ENCODE assay signal across 8 cellular contexts in the genomic region with DNA sequence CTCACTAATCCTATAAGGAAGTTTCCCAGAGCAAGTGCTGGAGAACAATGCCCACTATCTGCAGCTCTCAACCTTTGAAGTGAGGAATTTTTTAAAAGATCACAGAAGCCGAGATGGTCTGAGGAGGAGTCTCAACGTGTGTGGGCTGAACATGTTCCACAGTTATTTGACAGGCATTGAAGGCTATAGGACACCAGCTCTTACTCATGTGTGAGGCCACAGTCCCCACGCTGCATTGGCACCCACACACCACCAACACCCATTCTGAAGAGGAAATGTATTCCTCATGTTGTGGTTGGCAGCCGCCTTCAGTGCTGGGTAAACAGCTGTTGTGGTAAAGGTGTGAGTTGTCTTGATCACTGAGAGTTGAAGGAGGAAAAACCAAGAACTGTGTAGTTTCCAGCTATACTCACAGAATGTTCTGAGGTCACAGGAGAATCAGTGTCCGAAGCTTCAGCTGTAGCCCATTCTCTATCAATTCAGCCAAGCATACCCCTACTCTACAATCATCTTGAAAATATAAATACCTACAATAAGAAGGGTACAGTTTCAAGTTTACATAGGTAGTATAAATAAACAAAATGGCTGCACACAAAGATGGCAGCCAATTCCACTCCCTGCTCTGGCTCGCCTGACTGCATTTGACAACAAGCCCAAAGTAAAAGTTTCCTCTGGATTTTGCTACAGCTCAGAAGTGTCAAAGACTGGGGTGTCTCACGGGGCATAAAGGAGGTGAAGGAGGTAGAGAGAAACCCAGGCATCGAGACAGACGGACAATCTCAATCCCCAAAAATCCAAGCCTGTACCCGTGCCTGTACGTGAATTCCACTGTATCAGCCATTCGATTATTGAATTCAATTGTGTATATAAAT. TPM values are rescaled to one million over a fixed set of nuclear protein-coding genes. Genes with fewer than 3 reads are reported as not detected.
DNase-seq lines count a peak whose midpoint lies in the region; ATAC-seq and TF ChIP-seq lines count a peak whose summit lies in the region.

No MANE protein-coding gene starts in this region.

- POLR2A ChIA-PET in activated CD4-positive, alpha-beta memory T cell treated with anti-CD3 and anti-CD28 coated beads for 36 hours (lab: Charles Lee), result interaction anchor here (0.9 to 4.2 kb wide), 14 partner anchors 9 to 109 kb away, joined by 3 to 47 read pairs (median 6); partner anchors contain the start of gene CD226

- ATAC-seq in GM19043 (IDR thresholded peaks at IDR 0.05; ENCODE audit: low read depth, unreplicated experiment), result peak; percentile 89
- ATAC-seq in HG03108 (IDR thresholded peaks at IDR 0.05; ENCODE audit: unreplicated experiment), result peak; percentile 82

- H3K27ac Mint-ChIP-seq in activated CD4-positive, alpha-beta memory T cell treated with anti-CD3 and anti-CD28 coated beads for 36 hours, result no peak overlapping the region

- CTCF ChIA-PET in activated CD4-positive, alpha-beta memory T cell treated with anti-CD3 and anti-CD28 coated beads for 36 hours (lab: Charles Lee), result interaction anchor here (0.9 to 4.0 kb wide), 11 partner anchors 9 to 270 kb away, joined by 3 to 22 read pairs (median 6); partner anchors contain the start of genes CD226 and RTTN

- H3K27me3 Mint-ChIP-seq in activated CD4-positive, alpha-beta memory T cell treated with anti-CD3 and anti-CD28 coated beads for 36 hours, result no peaks in the 10 kb centered on the region

- WGBS in hepatocyte (ENCODE audit: low lambda C conversion rate, missing lambda C conversion rate), result 72% methylated on average over 12 of the region's 12 CpGs

- H4K20me1 ChIP-seq in hepatocyte (ENCODE audit: insufficient read depth, poor library complexity, severe bottlenecking), result no peaks in the 10 kb centered on the region

- peak; percentile 94 for DNase-seq in activated CD4-positive, alpha-beta memory T cell treated with anti-CD3 and anti-CD28 coated beads for 36 hours
- DNase-seq in hepatocyte (ENCODE audit: low spot score) (peak; percentile 10), NCI-H1105 (lab: John Stamatoyannopoulos, UW) (no peak), NCI-H82 treated with DMSO at 0.1 percent for 48 hours (lab: John Stamatoyannopoulos, UW; ENCODE audit: unreplicated experiment) (no peak), NCI-H2029 treated with DMSO at 0.1 percent for 48 hours (lab: John Stamatoyannopoulos, UW) (no peak)
- peak; percentile 83 to 91 for DNase-seq in stimulated activated CD8-positive, alpha-beta memory T cell treated with anti-CD3 and anti-CD28 coated beads, Interleukin-7, amount 100 ng/mL, for 4 hours (ENCODE audit: low read depth in 2 of 2)

- no peaks in the 10 kb centered on the region for H3K9me2 ChIP-seq in hepatocyte (replicated peaks; ENCODE audit: insufficient read depth)

- no peak for TF ChIP-seq CTCF in hepatocyte (IDR thresholded peaks at IDR 0.05; ENCODE audit: poor library complexity)

- no peaks in the 10 kb centered on the region for H3K36me3 ChIP-seq in hepatocyte (replicated peaks; ENCODE audit: insufficient read depth, low read depth)

- no peaks in the 10 kb centered on the region for H3K79me2 ChIP-seq in hepatocyte

- no peak overlapping the region for H3K27ac ChIP-seq in hepatocyte

- no peak overlapping the region for H3K4me3 Mint-ChIP-seq in activated CD4-positive, alpha-beta memory T cell treated with anti-CD3 and anti-CD28 coated beads for 36 hours

- peaks cover 12% of the 10 kb centered on the region for H3K9me3 Mint-ChIP-seq in activated CD4-positive, alpha-beta memory T cell treated with anti-CD3 and anti-CD28 coated beads for 36 hours

- H3K36me3 Mint-ChIP-seq in activated CD4-positive, alpha-beta memory T cell treated with anti-CD3 and anti-CD28 coated beads for 36 hours, result peaks cover 42% of the 10 kb centered on the region

- no peak overlapping the region for H2AFZ ChIP-seq in hepatocyte

- no peaks in the 10 kb centered on the region for H3K9me3 ChIP-seq in hepatocyte (ENCODE audit: low read depth)

- H3K4me1 Mint-ChIP-seq in activated CD4-positive, alpha-beta memory T cell treated with anti-CD3 and anti-CD28 coated beads for 36 hours (ENCODE audit: low read depth), result peaks cover 37% of the 10 kb centered on the region

- H3K27me3 ChIP-seq in hepatocyte, result no peaks in the 10 kb centered on the region

- no peak overlapping the region for H3K4me2 ChIP-seq in hepatocyte

- H3K4me3 ChIP-seq in hepatocyte, result no peak overlapping the region

- intact Hi-C loops in activated CD4-positive, alpha-beta memory T cell treated with anti-CD3 and anti-CD28 coated beads for 36 hours (cut with micrococcal nuclease), result loop anchor here (1.0 kb wide), 4 partner anchors 10 to 49 kb away; no protein-coding TSS in a partner anchor

- H3K4me1 ChIP-seq in hepatocyte (ENCODE audit: insufficient read depth), result peaks cover 6% of the 10 kb centered on the region

RNA-seq across cellular contexts. Expression of gene CD226, which starts 12.1 kb away (rescaled TPM):
- total RNA-seq in activated CD4-positive, alpha-beta memory T cell treated with anti-CD3 and anti-CD28 coated beads for 36 hours, result 10 to 100 TPM; 63.9 to 66.8 TPM
- total RNA-seq in hepatocyte, result 0.07 and 0.16 TPM in 2 replicates
- not detected in 2 replicates for polyA plus RNA-seq in hepatocyte

Comparison
In these comparisons a context has a peak if more than half of its experiments do, and no peak if none do; other contexts are left out.
1. DNase-seq: peak in activated CD4-positive, alpha-beta memory T cell treated with anti-CD3 and anti-CD28 coated beads for 36 hours (single experiment), hepatocyte (single experiment) and stimulated activated CD8-positive, alpha-beta memory T cell treated with anti-CD3 and anti-CD28 coated beads, Interleukin-7, amount 100 ng/mL, for 4 hours (2 of 2); none in NCI-H1105 (single experiment), NCI-H82 treated with DMSO at 0.1 percent for 48 hours (single experiment) and NCI-H2029 treated with DMSO at 0.1 percent for 48 hours (single experiment).
2. RNA of gene CD226, which starts 12.1 kb away (total RNA-seq): 63.9 to 66.8 TPM in activated CD4-positive, alpha-beta memory T cell treated with anti-CD3 and anti-CD28 coated beads for 36 hours; 0.07 to 0.16 TPM in hepatocyte; every median in the first group is over 10 times any median in the second.